ENCODE assay signal across 8 cellular contexts in the genomic region with DNA sequence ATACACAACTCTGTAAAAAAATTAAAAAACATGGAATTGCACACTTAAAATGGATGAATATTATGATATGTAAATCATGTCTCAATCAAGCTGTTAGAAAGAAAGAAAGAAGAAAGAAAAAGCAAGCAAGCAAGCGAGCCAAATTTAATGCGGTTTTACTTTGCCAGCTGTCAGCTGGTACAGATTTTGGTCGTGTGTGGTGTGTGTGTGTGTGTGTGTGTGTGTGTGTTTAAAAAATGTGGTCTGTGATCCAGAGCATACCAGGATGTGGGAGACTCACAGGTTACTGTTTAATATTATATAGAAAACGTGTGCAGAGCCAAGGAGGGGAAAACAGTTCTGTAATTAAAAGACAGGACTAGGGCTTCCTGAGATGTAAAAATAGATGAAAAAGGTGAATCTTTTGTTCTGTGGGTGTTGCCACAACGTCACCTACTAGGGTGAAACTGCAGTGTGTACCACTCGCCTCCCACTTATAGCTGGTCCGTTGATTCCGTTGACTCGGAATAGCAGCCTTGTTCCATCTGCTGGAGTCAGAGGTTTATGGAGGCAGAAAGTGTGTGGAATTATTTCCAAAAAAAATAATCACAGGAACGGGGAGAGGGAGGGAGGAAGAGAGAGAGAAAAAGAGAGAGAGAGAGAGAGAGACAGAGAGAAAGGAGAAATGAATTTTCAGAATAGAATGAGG.
DNase-seq lines count a peak whose midpoint lies in the region; ATAC-seq and TF ChIP-seq lines count a peak whose summit lies in the region.

No MANE protein-coding gene starts in this region.

- no peak for TF ChIP-seq POLR2A in tibial nerve (IDR thresholded peaks at IDR 0.05)

- peak overlapping the region in 1 of 4 donors; percentile 4 for H3K4me3 ChIP-seq in tibial nerve

- no peaks in the 10 kb centered on the region for H3K36me3 ChIP-seq in tibial nerve

- TF ChIP-seq EP300 in tibial nerve (IDR thresholded peaks at IDR 0.05): no peak

- ATAC-seq in HG03378 (IDR thresholded peaks at IDR 0.05; ENCODE audit: unreplicated experiment): peak; percentile 59

- TF ChIP-seq CTCF in GM13976 (IDR thresholded peaks at IDR 0.05; ENCODE audit: borderline replicate concordance, control extremely low read depth, extremely low read depth, insufficient read depth, missing control alignments) (no peak), tibial nerve (IDR thresholded peaks at IDR 0.05) (no peak)

- in situ Hi-C loops in GM13976 (cut with MboI; ENCODE audit: low sequenced_read_pairs, unreplicated experiment): no loop called here

- WGBS in tibial nerve, 2 donors: 12 to 21% methylated on average over 10 of the region's 10 CpGs

- H3K4me1 ChIP-seq in tibial nerve: peaks cover 0 to 31% (median 13%) of the 10 kb centered on the region in 4 donors

- DNase-seq in GM13976 (ENCODE audit: low spot score): peak; percentile 47
- peak; percentile 23 for DNase-seq in activated CD4-positive, alpha-beta T cell treated with anti-CD3 and anti-CD28 coated beads, Interleukin-2, amount 50 U/mL, for 4 hours
- DNase-seq in fibroblast of peridontal ligament (ENCODE audit: extremely low read depth): peak; percentile 61
- DNase-seq in tibial nerve (ENCODE audit: low spot score in 2 of 2): no peak
- no peak for DNase-seq in GOT3 (lab: John Stamatoyannopoulos, UW)
- DNase-seq in AG08396 (ENCODE audit: low spot score): no peak
- no peak for DNase-seq in DMS153 (lab: John Stamatoyannopoulos, UW)

- H3K9me3 ChIP-seq in tibial nerve: no peaks in the 10 kb centered on the region

- H3K27me3 ChIP-seq in tibial nerve: no peaks in the 10 kb centered on the region

- peak overlapping the region in 3 of 4 donors; percentile 34 to 73 (median 64) for H3K27ac ChIP-seq in tibial nerve

Comparison
In these comparisons a context has a peak if more than half of its experiments do, and no peak if none do; other contexts are left out.
1. DNase-seq: peak in GM13976 (single experiment), activated CD4-positive, alpha-beta T cell treated with anti-CD3 and anti-CD28 coated beads, Interleukin-2, amount 50 U/mL, for 4 hours (2 of 2) and fibroblast of peridontal ligament (single experiment); none in tibial nerve (0 of 2), GOT3 (single experiment), AG08396 (single experiment) and DMS153 (single experiment).